Comparison of ENCODE assay signal across 1 cellular context in the genomic region with DNA sequence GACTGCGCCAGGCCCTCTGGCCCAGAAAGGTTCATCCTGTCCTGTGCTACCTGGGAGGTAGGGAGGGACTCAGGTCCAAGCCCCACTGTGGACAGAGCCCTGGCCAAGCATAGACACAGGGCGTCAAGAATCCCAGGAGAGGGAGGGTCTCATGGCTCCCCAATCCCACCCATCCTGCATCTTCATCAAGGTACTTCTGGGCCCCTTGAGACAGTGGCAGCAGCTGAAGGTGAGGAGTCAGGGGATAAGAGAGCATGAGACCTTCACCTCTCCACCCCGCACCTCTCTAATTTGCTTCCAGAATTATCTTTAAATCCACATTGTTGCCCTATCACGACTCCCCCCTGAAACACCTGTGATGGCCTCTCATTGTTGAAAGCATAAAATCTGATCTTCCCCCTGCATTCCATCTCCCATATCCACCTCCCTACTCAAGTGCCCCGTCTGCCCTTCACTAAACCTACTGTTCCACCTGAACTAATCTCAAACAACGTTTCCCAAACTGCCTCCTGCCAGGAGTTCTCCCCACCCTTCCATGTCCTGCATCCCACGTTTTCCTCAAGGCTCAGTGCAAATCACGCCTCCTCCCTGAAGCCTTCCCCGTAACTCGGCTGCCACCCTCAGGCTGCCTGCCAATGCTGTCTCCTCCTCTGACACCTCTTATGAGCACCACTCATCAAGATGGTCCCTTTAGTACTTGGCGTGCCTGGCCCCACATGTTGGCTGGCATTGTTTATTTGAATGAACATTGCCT.
TF ChIP-seq lines count a peak whose summit lies in the region.

No MANE protein-coding gene starts in this region.

TF ChIP-seq in HepG2, 621 proteins besides CTCF, POLR2A, EP300 and RAD21 (continued from another document and continues in another):
- no peak for TF ChIP-seq ZBTB40 (IDR thresholded peaks at IDR 0.05)
- TF ChIP-seq ZBTB40 (CRISPR knock-in tag; IDR thresholded peaks at IDR 0.05), result no peak
- no peak for TF ChIP-seq ERF (CRISPR knock-in tag; IDR thresholded peaks at IDR 0.05)
- TF ChIP-seq YEATS2 (CRISPR knock-in tag; IDR thresholded peaks at IDR 0.05; ENCODE audit: borderline replicate concordance), result no peak
- TF ChIP-seq TARDBP (CRISPR knock-in tag; IDR thresholded peaks at IDR 0.05), result no peak
- TF ChIP-seq HOXA5 (CRISPR knock-in tag; IDR thresholded peaks at IDR 0.05), result no peak
- 0 out of 2 replicates have a peak, but pooled peaks have one; percentile 56 for TF ChIP-seq HNF1B (CRISPR knock-in tag; IDR thresholded peaks at IDR 0.05)
- TF ChIP-seq, protein P1, sequence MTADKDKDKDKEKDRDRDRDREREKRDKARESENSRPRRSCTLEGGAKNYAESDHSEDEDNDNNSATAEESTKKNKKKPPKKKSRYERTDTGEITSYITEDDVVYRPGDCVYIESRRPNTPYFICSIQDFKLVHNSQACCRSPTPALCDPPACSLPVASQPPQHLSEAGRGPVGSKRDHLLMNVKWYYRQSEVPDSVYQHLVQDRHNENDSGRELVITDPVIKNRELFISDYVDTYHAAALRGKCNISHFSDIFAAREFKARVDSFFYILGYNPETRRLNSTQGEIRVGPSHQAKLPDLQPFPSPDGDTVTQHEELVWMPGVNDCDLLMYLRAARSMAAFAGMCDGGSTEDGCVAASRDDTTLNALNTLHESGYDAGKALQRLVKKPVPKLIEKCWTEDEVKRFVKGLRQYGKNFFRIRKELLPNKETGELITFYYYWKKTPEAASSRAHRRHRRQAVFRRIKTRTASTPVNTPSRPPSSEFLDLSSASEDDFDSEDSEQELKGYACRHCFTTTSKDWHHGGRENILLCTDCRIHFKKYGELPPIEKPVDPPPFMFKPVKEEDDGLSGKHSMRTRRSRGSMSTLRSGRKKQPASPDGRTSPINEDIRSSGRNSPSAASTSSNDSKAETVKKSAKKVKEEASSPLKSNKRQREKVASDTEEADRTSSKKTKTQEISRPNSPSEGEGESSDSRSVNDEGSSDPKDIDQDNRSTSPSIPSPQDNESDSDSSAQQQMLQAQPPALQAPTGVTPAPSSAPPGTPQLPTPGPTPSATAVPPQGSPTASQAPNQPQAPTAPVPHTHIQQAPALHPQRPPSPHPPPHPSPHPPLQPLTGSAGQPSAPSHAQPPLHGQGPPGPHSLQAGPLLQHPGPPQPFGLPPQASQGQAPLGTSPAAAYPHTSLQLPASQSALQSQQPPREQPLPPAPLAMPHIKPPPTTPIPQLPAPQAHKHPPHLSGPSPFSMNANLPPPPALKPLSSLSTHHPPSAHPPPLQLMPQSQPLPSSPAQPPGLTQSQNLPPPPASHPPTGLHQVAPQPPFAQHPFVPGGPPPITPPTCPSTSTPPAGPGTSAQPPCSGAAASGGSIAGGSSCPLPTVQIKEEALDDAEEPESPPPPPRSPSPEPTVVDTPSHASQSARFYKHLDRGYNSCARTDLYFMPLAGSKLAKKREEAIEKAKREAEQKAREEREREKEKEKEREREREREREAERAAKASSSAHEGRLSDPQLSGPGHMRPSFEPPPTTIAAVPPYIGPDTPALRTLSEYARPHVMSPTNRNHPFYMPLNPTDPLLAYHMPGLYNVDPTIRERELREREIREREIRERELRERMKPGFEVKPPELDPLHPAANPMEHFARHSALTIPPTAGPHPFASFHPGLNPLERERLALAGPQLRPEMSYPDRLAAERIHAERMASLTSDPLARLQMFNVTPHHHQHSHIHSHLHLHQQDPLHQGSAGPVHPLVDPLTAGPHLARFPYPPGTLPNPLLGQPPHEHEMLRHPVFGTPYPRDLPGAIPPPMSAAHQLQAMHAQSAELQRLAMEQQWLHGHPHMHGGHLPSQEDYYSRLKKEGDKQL (CRISPR knock-in tag; IDR thresholded peaks at IDR 0.05; ENCODE audit: low read depth), result no peak
- TF ChIP-seq ZNF746 (CRISPR knock-in tag; IDR thresholded peaks at IDR 0.05), result no peak
- no peak for TF ChIP-seq PCBP2 (optimal IDR thresholded peaks at IDR 0.05; ENCODE audit: low read depth, low read length, poor library complexity, severe bottlenecking)
- TF ChIP-seq, protein P2, sequence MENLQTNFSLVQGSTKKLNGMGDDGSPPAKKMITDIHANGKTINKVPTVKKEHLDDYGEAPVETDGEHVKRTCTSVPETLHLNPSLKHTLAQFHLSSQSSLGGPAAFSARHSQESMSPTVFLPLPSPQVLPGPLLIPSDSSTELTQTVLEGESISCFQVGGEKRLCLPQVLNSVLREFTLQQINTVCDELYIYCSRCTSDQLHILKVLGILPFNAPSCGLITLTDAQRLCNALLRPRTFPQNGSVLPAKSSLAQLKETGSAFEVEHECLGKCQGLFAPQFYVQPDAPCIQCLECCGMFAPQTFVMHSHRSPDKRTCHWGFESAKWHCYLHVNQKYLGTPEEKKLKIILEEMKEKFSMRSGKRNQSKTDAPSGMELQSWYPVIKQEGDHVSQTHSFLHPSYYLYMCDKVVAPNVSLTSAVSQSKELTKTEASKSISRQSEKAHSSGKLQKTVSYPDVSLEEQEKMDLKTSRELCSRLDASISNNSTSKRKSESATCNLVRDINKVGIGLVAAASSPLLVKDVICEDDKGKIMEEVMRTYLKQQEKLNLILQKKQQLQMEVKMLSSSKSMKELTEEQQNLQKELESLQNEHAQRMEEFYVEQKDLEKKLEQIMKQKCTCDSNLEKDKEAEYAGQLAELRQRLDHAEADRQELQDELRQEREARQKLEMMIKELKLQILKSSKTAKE (CRISPR knock-in tag; IDR thresholded peaks at IDR 0.05; ENCODE audit: borderline replicate concordance), result no peak
- no peak for TF ChIP-seq CHCHD3 (CRISPR knock-in tag; IDR thresholded peaks at IDR 0.05)
- 0 out of 2 replicates have a peak, but pooled peaks have one; percentile 33 for TF ChIP-seq KDM5B (CRISPR knock-in tag; IDR thresholded peaks at IDR 0.05; ENCODE audit: borderline replicate concordance)
- no peak for TF ChIP-seq ZSCAN29 (CRISPR knock-in tag; conservative IDR thresholded peaks at IDR 0.05)
- TF ChIP-seq ARID2 (CRISPR knock-in tag; IDR thresholded peaks at IDR 0.05; ENCODE audit: borderline replicate concordance), result no peak
- TF ChIP-seq GATAD1 (CRISPR knock-in tag; IDR thresholded peaks at IDR 0.05), result peak; percentile 28; the same call in 1 of the 2 replicates
- no peak for TF ChIP-seq TEAD2 (CRISPR knock-in tag; IDR thresholded peaks at IDR 0.05)
- peak; percentile 32; the same call in 1 of the 2 replicates for TF ChIP-seq SOX5 (CRISPR knock-in tag; IDR thresholded peaks at IDR 0.05; ENCODE audit: borderline replicate concordance)
- TF ChIP-seq ZNF562 (CRISPR knock-in tag; IDR thresholded peaks at IDR 0.05; ENCODE audit: borderline replicate concordance), result no peak
- no peak for TF ChIP-seq HDAC1 (CRISPR knock-in tag; IDR thresholded peaks at IDR 0.05)
- TF ChIP-seq, protein P3, sequence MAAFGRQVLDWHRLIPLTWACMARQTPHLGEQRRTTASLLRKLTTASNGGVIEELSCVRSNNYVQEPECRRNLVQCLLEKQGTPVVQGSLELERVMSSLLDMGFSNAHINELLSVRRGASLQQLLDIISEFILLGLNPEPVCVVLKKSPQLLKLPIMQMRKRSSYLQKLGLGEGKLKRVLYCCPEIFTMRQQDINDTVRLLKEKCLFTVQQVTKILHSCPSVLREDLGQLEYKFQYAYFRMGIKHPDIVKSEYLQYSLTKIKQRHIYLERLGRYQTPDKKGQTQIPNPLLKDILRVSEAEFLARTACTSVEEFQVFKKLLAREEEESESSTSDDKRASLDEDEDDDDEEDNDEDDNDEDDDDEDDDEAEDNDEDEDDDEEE (CRISPR knock-in tag; IDR thresholded peaks at IDR 0.05), result no peak
- TF ChIP-seq ZNF317 (CRISPR knock-in tag; IDR thresholded peaks at IDR 0.05), result no peak
- no peak for TF ChIP-seq ZBTB38 (CRISPR knock-in tag; IDR thresholded peaks at IDR 0.05)
- TF ChIP-seq AFF4 (CRISPR knock-in tag; IDR thresholded peaks at IDR 0.05), result no peak
- no peak for TF ChIP-seq RAD51 (IDR thresholded peaks at IDR 0.05; ENCODE audit: borderline replicate concordance)
- no peak for TF ChIP-seq ZNF326 (CRISPR knock-in tag; IDR thresholded peaks at IDR 0.05; ENCODE audit: borderline replicate concordance)
